ENCODE assay signal across 23 cellular contexts in genomic region chr5:25754895-25755294, GRCh38.
DNase-seq lines count a peak whose midpoint lies in the region; ATAC-seq and TF ChIP-seq lines count a peak whose summit lies in the region.
"Had no signal": no experiment of that assay in that cellular context is flagged by ENCODE, and none has a peak within 500 bp of the region (broad histone marks: within the 10 kb centered on the region; RNA-seq: fewer than 3 reads in every experiment).

No MANE protein-coding gene starts in this region.

- H3K79me2 ChIP-seq in HCT116 (ENCODE audit: insufficient read depth, low read length) (no peaks in the 10 kb centered on the region), PC-3 (ENCODE audit: low read length) (no peaks in the 10 kb centered on the region), SK-N-SH (ENCODE audit: insufficient read depth) (no peaks in the 10 kb centered on the region)

- no peaks in the 10 kb centered on the region for H3K36me3 ChIP-seq in HCT116 (ENCODE audit: control insufficient read depth in 1 of 2, insufficient read depth in 2 of 2, low read length in 2 of 2)
- no peaks in the 10 kb centered on the region; the same call in 1 of the 2 replicates for H3K36me3 ChIP-seq in PC-3 (ENCODE audit: low read depth, low read length)
- no peaks in the 10 kb centered on the region for H3K36me3 ChIP-seq in SK-N-SH (replicated peaks in 1 of 2; ENCODE audit: control insufficient read depth in 1 of 2, insufficient read depth in 2 of 2, low read length in 1 of 2)
- H3K36me3 ChIP-seq in prostate gland: no peaks in the 10 kb centered on the region
- H3K36me3 ChIP-seq: BLaER1 treated with 17β-estradiol and CSF1 and Interleukin-3, amounts not matched to agents 10 nM and 100 nM; cardiac muscle cell; gastroesophageal sphincter had no signal

- H3K4me1 ChIP-seq in HCT116 (ENCODE audit: control insufficient read depth in 1 of 2, insufficient read depth in 2 of 2, low read length in 2 of 2) (no peaks in the 10 kb centered on the region), PC-3 (ENCODE audit: insufficient read depth, low read length) (no peaks in the 10 kb centered on the region), SK-N-SH (ENCODE audit: control insufficient read depth in 1 of 2, insufficient read depth in 2 of 2, low read depth in 1 of 2, low read length in 1 of 2) (no peaks in the 10 kb centered on the region), prostate gland (replicated peaks) (no peaks in the 10 kb centered on the region)
- H3K4me1 ChIP-seq: BLaER1 treated with 17β-estradiol and CSF1 and Interleukin-3, amounts not matched to agents 10 nM and 100 nM; gastroesophageal sphincter; psoas muscle had no signal

- no peak overlapping the region for H3K9ac ChIP-seq in HCT116 (ENCODE audit: low read length)
- H3K9ac ChIP-seq in PC-3 (ENCODE audit: low read length): no peak overlapping the region
- no peak overlapping the region for H3K9ac ChIP-seq in SK-N-SH
- H3K9ac ChIP-seq: BLaER1 treated with 17β-estradiol and CSF1 and Interleukin-3, amounts not matched to agents 10 nM and 100 nM had no signal

- DNase-seq in DMS53 (lab: John Stamatoyannopoulos, UW) (peak; percentile 50), DMS53 treated with DMSO at 0.1 percent for 48 hours (lab: John Stamatoyannopoulos, UW; ENCODE audit: unreplicated experiment) (no peak), HCT116 (ENCODE audit: low read depth, low spot score) (peak; percentile 3), PC-3 (peak; percentile 36), glomerular visceral epithelial cell (ENCODE audit: extremely low spot score) (peak; percentile 4), SK-N-SH (no peak), cortex of kidney (lab: John Stamatoyannopoulos, UW) (no peak), prostate gland (ENCODE audit: low spot score) (no peak)
- DNase-seq: activated CD4-positive, alpha-beta T cell treated with anti-CD3 and anti-CD28 coated beads, Interleukin-2, amount 10 ng/mL, durations not matched to agents 7 days and 5 days; activated effector memory CD4-positive, alpha-beta T cell treated with anti-CD3 and anti-CD28 coated beads, Interleukin-2, amount 50 U/mL, for 16 hours; KG1; left cardiac atrium; NCI-H1436 treated with DMSO at 0.1 percent for 48 hours; psoas muscle; SHP77 treated with DMSO at 0.1 percent for 48 hours; stimulated activated CD4-positive, alpha-beta T cell treated with anti-CD3 and anti-CD28 coated beads, Interleukin-2, amount 100 ng/mL, for 48 hours; trophoblast cell had no signal

- TF ChIP-seq CTCF in HCT116 (IDR thresholded peaks at IDR 0.05 in 2 of 3, conservative IDR thresholded peaks at IDR 0.05 in 1 of 3; ENCODE audit: borderline replicate concordance in 1 of 3, insufficient read depth in 1 of 3, low read depth in 2 of 3, low read length in 2 of 3) (no peak), PC-3 (conservative IDR thresholded peaks at IDR 0.05; ENCODE audit: low read depth, low read length) (no peak), SK-N-SH (IDR thresholded peaks at IDR 0.05) (no peak), prostate gland (IDR thresholded peaks at IDR 0.05) (no peak)

- intact Hi-C loops in HCT116 (cut with micrococcal nuclease) (no loop called here), PC-3 (cut with micrococcal nuclease) (no loop called here), prostate gland (cut with DNase I) (no loop called here)

- H3K9me3 ChIP-seq in HCT116 (ENCODE audit: control insufficient read depth in 1 of 2, insufficient read depth in 1 of 2, low read depth in 1 of 2, low read length in 2 of 2): peaks cover 16 to 26% of the 10 kb centered on the region in 2 experiments; a peak in 2 of 4 replicates
- H3K9me3 ChIP-seq in PC-3 (ENCODE audit: low read length): peaks cover 39% of the 10 kb centered on the region; the same call in 1 of the 2 replicates
- H3K9me3 ChIP-seq in SK-N-SH: no peaks in the 10 kb centered on the region
- H3K9me3 ChIP-seq in prostate gland: no peaks in the 10 kb centered on the region
- H3K9me3 ChIP-seq: gastroesophageal sphincter, psoas muscle had no signal

- no peak overlapping the region for H2AFZ ChIP-seq in HCT116 (ENCODE audit: low read depth, low read length, poor library complexity, severe bottlenecking)
- no peak overlapping the region for H2AFZ ChIP-seq in PC-3 (ENCODE audit: low read length)
- no peak overlapping the region for H2AFZ ChIP-seq in SK-N-SH (ENCODE audit: low read depth)

- TF ChIP-seq POLR2A in HCT116 (IDR thresholded peaks at IDR 0.05; ENCODE audit: borderline replicate concordance, extremely low read depth, insufficient read depth, insufficient read length): no peak
- no peak for TF ChIP-seq POLR2A in prostate gland (IDR thresholded peaks at IDR 0.05)

- no peaks in the 10 kb centered on the region for H4K20me1 ChIP-seq in HCT116 (ENCODE audit: insufficient read depth)
- no peaks in the 10 kb centered on the region for H4K20me1 ChIP-seq in PC-3 (ENCODE audit: low read length)
- no peaks in the 10 kb centered on the region for H4K20me1 ChIP-seq in SK-N-SH (ENCODE audit: insufficient read depth)
- H4K20me1 ChIP-seq: BLaER1 treated with 17β-estradiol and CSF1 and Interleukin-3, amounts not matched to agents 10 nM and 100 nM had no signal

- TF ChIP-seq RAD21 in HCT116 (IDR thresholded peaks at IDR 0.05; ENCODE audit: low read depth) (no peak), SK-N-SH (IDR thresholded peaks at IDR 0.05; ENCODE audit: low read length) (no peak)

- no peaks in the 10 kb centered on the region for H3F3A ChIP-seq in PC-3 (ENCODE audit: low read length, unreplicated experiment)
- H3F3A ChIP-seq in SK-N-SH (replicated peaks; ENCODE audit: insufficient read depth): no peaks in the 10 kb centered on the region

- ATAC-seq in HCT116: no peak
- ATAC-seq in PC-3: no peak
- ATAC-seq: gastroesophageal sphincter; left cardiac atrium; natural killer cell treated with Interleukin-12 subunit alpha and Interleukin-12 subunit beta and Interleukin-15 and Interleukin-18, amount 100 ng/mL, for 72 hours; psoas muscle had no signal

- no peak for TF ChIP-seq EP300 in SK-N-SH (IDR thresholded peaks at IDR 0.05; ENCODE audit: borderline replicate concordance in 1 of 2, low read depth in 1 of 2, low read length in 1 of 2)

- POLR2A ChIA-PET in HCT116 (lab: Charles Lee) (no interaction called here), PC-3 (lab: Charles Lee; ENCODE audit: unreplicated experiment) (no interaction called here), SK-N-SH (lab: Yijun Ruan, JAX) (no interaction called here)

- no peaks in the 10 kb centered on the region for H3K9me2 ChIP-seq in HCT116 (ENCODE audit: insufficient read depth)
- H3K9me2 ChIP-seq in PC-3 (replicated peaks; ENCODE audit: low read length): no peaks in the 10 kb centered on the region
- no peaks in the 10 kb centered on the region for H3K9me2 ChIP-seq in SK-N-SH

- no TSS peak for BruUV-seq in HCT116 (replicated peaks; lab: Mats Ljungman, UMichigan)
- BruUV-seq in PC-3 (replicated peaks; lab: Mats Ljungman, UMichigan): no TSS peak

- H3K4me2 ChIP-seq in HCT116 (ENCODE audit: low read length) (no peak overlapping the region), PC-3 (ENCODE audit: low read length) (no peak overlapping the region), SK-N-SH (no peak overlapping the region)
- H3K4me2 ChIP-seq: BLaER1 treated with 17β-estradiol and CSF1 and Interleukin-3, amounts not matched to agents 10 nM and 100 nM had no signal

- H3K4me3 ChIP-seq in HCT116 (replicated peaks in 1 of 2; ENCODE audit: low read depth in 1 of 2, low read length in 2 of 2) (no peak overlapping the region), PC-3 (ENCODE audit: low read length) (no peak overlapping the region), SK-N-SH (ENCODE audit: low read depth in 2 of 2, low read length in 1 of 2) (no peak overlapping the region), prostate gland (no peak overlapping the region)
- H3K4me3 ChIP-seq: BLaER1 treated with 17β-estradiol and CSF1 and Interleukin-3, amounts not matched to agents 10 nM and 100 nM; cardiac muscle cell; gastroesophageal sphincter; psoas muscle; skin epidermis had no signal

- RAD21 ChIA-PET in HCT116 (lab: Charles Lee; ENCODE audit: low non-redundant PET in 1 of 2, low total read pairs in 2 of 2, uncharacterized antibody in 2 of 2, unreplicated experiment in 2 of 2): no interaction called here

- H3K27ac ChIP-seq in HCT116 (ENCODE audit: low read depth, low read length): no peak overlapping the region
- H3K27ac ChIP-seq in PC-3 (ENCODE audit: low read length): no peak overlapping the region
- H3K27ac ChIP-seq in SK-N-SH (ENCODE audit: low read depth in 2 of 2, low read length in 1 of 2): no peak overlapping the region
- H3K27ac ChIP-seq in prostate gland: no peak overlapping the region
- H3K27ac ChIP-seq: BLaER1 treated with 17β-estradiol and CSF1 and Interleukin-3, amounts not matched to agents 10 nM and 100 nM; cardiac muscle cell; epithelial cell of prostate; gastroesophageal sphincter; psoas muscle; skin epidermis had no signal

- CTCF ChIA-PET in HCT116 (lab: Charles Lee) (no interaction called here), PC-3 (lab: Charles Lee) (no interaction called here), SK-N-SH (lab: Yijun Ruan, JAX) (no interaction called here)

- H3K27me3 ChIP-seq in HCT116 (ENCODE audit: insufficient read depth, low read length) (no peaks in the 10 kb centered on the region), PC-3 (ENCODE audit: low read length) (no peaks in the 10 kb centered on the region), SK-N-SH (ENCODE audit: insufficient read depth) (no peaks in the 10 kb centered on the region), prostate gland (replicated peaks; ENCODE audit: insufficient read depth) (no peaks in the 10 kb centered on the region)
- H3K27me3 ChIP-seq: BLaER1 treated with 17β-estradiol and CSF1 and Interleukin-3, amounts not matched to agents 10 nM and 100 nM; cardiac muscle cell; gastroesophageal sphincter had no signal

- 3% methylated on average over 3 of the region's 3 CpGs for WGBS in SK-N-SH (ENCODE audit: low lambda C conversion rate)
- WGBS in prostate gland: 46% methylated on average over 3 of the region's 3 CpGs

TF ChIP-seq in HCT116, 20 proteins besides CTCF, POLR2A, EP300 and RAD21 (continues in another document):
- TF ChIP-seq ELF1 (IDR thresholded peaks at IDR 0.05; ENCODE audit: borderline replicate concordance, low read depth): no peak

TF ChIP-seq in SK-N-SH, 30 proteins besides CTCF, POLR2A, EP300 and RAD21 (continues in another document):
- TF ChIP-seq RCOR1 (IDR thresholded peaks at IDR 0.05; ENCODE audit: low read length): no peak

Comparison
In these comparisons a context has a peak if more than half of its experiments do, and no peak if none do; other contexts are left out.
1. DNase-seq: peak in DMS53 (single experiment), HCT116 (single experiment), PC-3 (single experiment) and glomerular visceral epithelial cell (single experiment); none in DMS53 treated with DMSO at 0.1 percent for 48 hours (single experiment), SK-N-SH (single experiment), cortex of kidney (single experiment) and prostate gland (single experiment).